In the genomic region with DNA sequence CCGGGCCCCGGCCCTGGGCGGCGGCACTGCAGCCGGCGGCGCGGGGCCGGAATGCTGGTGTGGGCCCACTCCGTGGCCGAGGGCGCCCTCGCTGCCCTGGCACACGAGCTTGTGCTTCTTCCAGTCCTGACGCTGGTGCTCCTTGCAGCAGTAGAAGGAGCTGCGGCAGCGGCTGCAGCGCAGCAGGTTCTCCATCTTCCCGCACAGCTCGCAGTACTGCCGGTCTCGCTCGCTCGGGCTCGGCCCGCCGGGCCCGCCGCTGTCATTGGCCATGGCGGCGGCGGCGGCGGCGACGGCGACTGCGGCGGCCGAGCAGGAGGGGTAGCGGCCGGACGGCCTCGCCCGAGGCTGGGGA, we compare ENCODE assay signal across 8 cellular contexts. TPM values are rescaled to one million over a fixed set of nuclear protein-coding genes. Genes with fewer than 3 reads are reported as not detected.
A peak's percentile ranks its signal among the peaks of the same experiment; 100 is the strongest.
DNase-seq lines count a peak whose midpoint lies in the region; ATAC-seq and TF ChIP-seq lines count a peak whose summit lies in the region.

No MANE protein-coding gene starts in this region.

- H3K27me3 ChIP-seq in BJ (ENCODE audit: control insufficient read depth, insufficient read depth, low read length) = no peaks in the 10 kb centered on the region

- DNase-seq in BJ (ENCODE audit: low read depth) (no peak), SK-N-DZ (ENCODE audit: low spot score) (peak; percentile 29), caudate nucleus (lab: John Stamatoyannopoulos, UW) (peak in 27 of 61 donors; percentile 17 to 75 (median 50)), left colon (peak; percentile 28 to 64), NCI-H2107 (lab: John Stamatoyannopoulos, UW) (no peak)
- peak; percentile 57 for DNase-seq in stimulated activated CD8-positive, alpha-beta memory T cell treated with anti-CD3 and anti-CD28 coated beads, Interleukin-4, amount 100 ng/mL, for 48 hours

- CTCF ChIA-PET in BJ (lab: Yijun Ruan, JAX) = interaction anchor here (0.6 to 1.7 kb wide), 3 partner anchors 64 to 169 kb away, joined by 3 to 5 read pairs (median 3); no protein-coding TSS in a partner anchor

- no peaks in the 10 kb centered on the region for H3K36me3 ChIP-seq in BJ (ENCODE audit: control insufficient read depth, insufficient read depth, low read length)

- intact Hi-C loops in left colon (cut with DNase I, micrococcal nuclease) = no loop called here

- H3K27ac ChIP-seq in caudate nucleus (ENCODE audit: low read depth, low read length) = peak overlapping the region; percentile 88

- POLR2A ChIA-PET in BJ (lab: Charles Lee) = no interaction called here

- ATAC-seq in GM18867 (IDR thresholded peaks at IDR 0.05; ENCODE audit: unreplicated experiment) = peak; percentile 37
- ATAC-seq in HG03066 (IDR thresholded peaks at IDR 0.05; ENCODE audit: low read depth, unreplicated experiment) = peak; percentile 22
- ATAC-seq in left colon = peak; percentile 33

- no peak for TF ChIP-seq CTCF in BJ (IDR thresholded peaks at IDR 0.05; ENCODE audit: insufficient read depth, low read depth, low read length)

- H3K4me3 ChIP-seq in BJ (ENCODE audit: low read depth, low read length) = peak overlapping the region; percentile 77

RNA-seq across cellular contexts. Expression of a gene that starts 0.5 kb away (rescaled TPM):
- polyA plus RNA-seq in BJ (2011; rRNA removed) = 17.5 and 44.3 TPM in 2 replicates
- 13.4 and 14.9 TPM in 2 replicates for polyA minus RNA-seq in BJ (2011; rRNA and poly(A)+ RNA removed)
- polyA plus RNA-seq in SK-N-DZ (2014; cell fraction: cytosol; rRNA removed) = 12.6 and 14.4 TPM in 2 replicates
- polyA plus RNA-seq in SK-N-DZ (2014; cell fraction: nucleus; rRNA removed) = 3.8 and 6.1 TPM in 2 replicates
- 10 to 100 TPM; 40.6 to 63.1 TPM for total RNA-seq in left colon

Comparison
In these comparisons a context has a peak if more than half of its experiments do, and no peak if none do; other contexts are left out.
1. DNase-seq: peak in SK-N-DZ (single experiment), left colon (2 of 2) and stimulated activated CD8-positive, alpha-beta memory T cell treated with anti-CD3 and anti-CD28 coated beads, Interleukin-4, amount 100 ng/mL, for 48 hours (single experiment); none in BJ (single experiment) and NCI-H2107 (single experiment).
2. Peak in every context shown above with its lines, with median percentiles within 50 percentile points of each other: ATAC-seq.